Comparison of ENCODE assay signal across 26 cellular contexts in the genomic region with DNA sequence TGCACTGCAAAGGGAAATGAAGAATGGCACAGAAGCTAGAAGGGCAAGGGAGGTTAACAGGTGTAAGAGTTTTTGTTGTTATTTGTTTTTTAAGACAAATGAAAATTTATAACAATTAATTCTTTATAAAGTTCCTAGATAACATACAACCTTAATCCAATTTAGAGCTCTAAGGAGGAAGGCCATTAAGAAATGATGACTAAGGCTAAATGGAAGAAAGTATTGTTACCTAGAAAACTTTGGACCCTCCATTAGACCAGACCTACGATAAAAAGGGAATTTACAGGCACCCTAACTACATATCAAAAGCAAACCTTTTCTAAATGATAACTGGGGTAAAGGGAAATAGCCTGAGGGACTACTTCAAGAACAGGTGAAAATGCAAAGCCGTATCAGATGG.
"Had no signal": no experiment of that assay in that cellular context is flagged by ENCODE, and none has a peak within 500 bp of the region (broad histone marks: within the 10 kb centered on the region; RNA-seq: fewer than 3 reads in every experiment).

No MANE protein-coding gene starts in this region.

- ATAC-seq: effector memory CD8-positive, alpha-beta T cell; esophagus mucosa; gastrocnemius medialis; heart right ventricle; left cardiac atrium; left lung; left ventricle myocardium superior; lower lobe of right lung; mucosa of descending colon had no signal

- H3K27ac ChIP-seq: colonic mucosa, epithelial cell of prostate, esophagus squamous epithelium, gastrocnemius medialis, heart right ventricle, left lung, lower lobe of right lung had no signal

- H3K9me3 ChIP-seq: colonic mucosa, esophagus squamous epithelium, gastrocnemius medialis, heart right ventricle, left lung, lower lobe of right lung, mucosa of descending colon had no signal

- FAIRE-seq: endometrium, islet of Langerhans, keratinocyte had no signal

- DNase-seq: colonic mucosa; cortex of kidney; effector CD8-positive, alpha-beta T cell; effector memory CD8-positive, alpha-beta T cell; endodermal cell; erythroblast; esophagus squamous epithelium; foreskin fibroblast; foreskin melanocyte; gastrocnemius medialis; glutamatergic neuron; head of caudate nucleus; heart right ventricle; hippocampal formation; left cardiac atrium; left lung; left ventricle myocardium superior; lower lobe of right lung; mesenchymal stem cell; mucosa of descending colon; naive B cell had no signal

- H3K27me3 ChIP-seq: colonic mucosa, esophagus squamous epithelium, gastrocnemius medialis, heart right ventricle, left lung had no signal

- H3K4me1 ChIP-seq: colonic mucosa, esophagus squamous epithelium, gastrocnemius medialis, left lung, lower lobe of right lung had no signal

- H3K4me3 ChIP-seq: colonic mucosa, esophagus squamous epithelium, gastrocnemius medialis, heart right ventricle, left lung, lower lobe of right lung, mucosa of descending colon had no signal

- H3K36me3 ChIP-seq: colonic mucosa, esophagus squamous epithelium, gastrocnemius medialis, heart right ventricle, left lung, lower lobe of right lung had no signal
